In genomic region chr1:24503003-24503751, GRCh38 we compare ENCODE assay signal across 1 cellular context.
TF ChIP-seq lines count a peak whose summit lies in the region.

No MANE protein-coding gene starts in this region.

TF ChIP-seq in IMR-90, 13 proteins besides CTCF, POLR2A, EP300 and RAD21 (continued from another document):
- no peak for TF ChIP-seq SMC3 (IDR thresholded peaks at IDR 0.05; ENCODE audit: low read depth, low read length)
- TF ChIP-seq MXI1 (IDR thresholded peaks at IDR 0.05; ENCODE audit: borderline replicate concordance, low read depth, low read length), result no peak
- no peak for TF ChIP-seq FOS (IDR thresholded peaks at IDR 0.05; ENCODE audit: low read depth, low read length)
- no peak for TF ChIP-seq CHD1 (IDR thresholded peaks at IDR 0.05; ENCODE audit: low read depth, low read length)
